In genomic region chr3:195543642-195544536, GRCh38 we compare ENCODE assay signal across 1 cellular context.
TF ChIP-seq lines count a peak whose summit lies in the region.

No MANE protein-coding gene starts in this region.

TF ChIP-seq in HepG2, 621 proteins besides CTCF, POLR2A, EP300 and RAD21 (continued from another document and continues in another):
- no peak for TF ChIP-seq FOXP4 (CRISPR knock-in tag; IDR thresholded peaks at IDR 0.05)
- TF ChIP-seq ADNP (CRISPR knock-in tag; IDR thresholded peaks at IDR 0.05) = no peak; the same call in 1 of the 2 replicates
- TF ChIP-seq NFE2 (CRISPR knock-in tag; IDR thresholded peaks at IDR 0.05) = no peak
- no peak for TF ChIP-seq ZHX1 (CRISPR knock-in tag; IDR thresholded peaks at IDR 0.05; ENCODE audit: low read depth)
- TF ChIP-seq MED13 (CRISPR knock-in tag; IDR thresholded peaks at IDR 0.05) = no peak
- TF ChIP-seq GLMP (CRISPR knock-in tag; IDR thresholded peaks at IDR 0.05; ENCODE audit: borderline replicate concordance) = no peak
- TF ChIP-seq ZNF704 (CRISPR knock-in tag; IDR thresholded peaks at IDR 0.05; ENCODE audit: borderline replicate concordance) = no peak
- TF ChIP-seq BRF2 (CRISPR knock-in tag; IDR thresholded peaks at IDR 0.05) = no peak
- no peak for TF ChIP-seq ZNF17 (CRISPR knock-in tag; IDR thresholded peaks at IDR 0.05)
- TF ChIP-seq TAF15 (IDR thresholded peaks at IDR 0.05; ENCODE audit: low read depth, low read length, poor library complexity, severe bottlenecking) = no peak
- no peak for TF ChIP-seq ZZZ3 (CRISPR knock-in tag; IDR thresholded peaks at IDR 0.05; ENCODE audit: borderline replicate concordance)
- no peak for TF ChIP-seq ZNF550 (CRISPR knock-in tag; IDR thresholded peaks at IDR 0.05; ENCODE audit: borderline replicate concordance)
- TF ChIP-seq TCF7 (IDR thresholded peaks at IDR 0.05; ENCODE audit: low read depth) = no peak
- TF ChIP-seq HOXA3 (CRISPR knock-in tag; IDR thresholded peaks at IDR 0.05) = no peak
- no peak for TF ChIP-seq ZNF296 (CRISPR knock-in tag; conservative IDR thresholded peaks at IDR 0.05)
- TF ChIP-seq TFE3 (CRISPR knock-in tag; IDR thresholded peaks at IDR 0.05) = 0 out of 2 replicates have a peak, but pooled peaks have one; percentile 6
- no peak for TF ChIP-seq ZNF354B (CRISPR knock-in tag; IDR thresholded peaks at IDR 0.05)
- peak; percentile 27; the same call in 1 of the 2 replicates for TF ChIP-seq NFKB2 (CRISPR knock-in tag; IDR thresholded peaks at IDR 0.05; ENCODE audit: borderline replicate concordance)
- no peak for TF ChIP-seq ZNF142 (CRISPR knock-in tag; IDR thresholded peaks at IDR 0.05)
- 0 out of 2 replicates have a peak, but pooled peaks have one; percentile 23 for TF ChIP-seq ZNF629 (CRISPR knock-in tag; conservative IDR thresholded peaks at IDR 0.05)
- no peak for TF ChIP-seq IRF2 (CRISPR knock-in tag; IDR thresholded peaks at IDR 0.05)
- TF ChIP-seq MBD4 (IDR thresholded peaks at IDR 0.05; ENCODE audit: borderline replicate concordance, low read length) = no peak
- no peak for TF ChIP-seq RERE (CRISPR knock-in tag; IDR thresholded peaks at IDR 0.05; ENCODE audit: low read depth)
- TF ChIP-seq GABPA (IDR thresholded peaks at IDR 0.05; ENCODE audit: low read depth, low read length) = no peak
- no peak for TF ChIP-seq GABPA (CRISPR knock-in tag; IDR thresholded peaks at IDR 0.05; ENCODE audit: low read depth)
- TF ChIP-seq RCOR2 (CRISPR knock-in tag; IDR thresholded peaks at IDR 0.05) = no peak
- no peak for TF ChIP-seq NFATC3 (CRISPR knock-in tag; IDR thresholded peaks at IDR 0.05)
- no peak for TF ChIP-seq ZNF160 (CRISPR knock-in tag; IDR thresholded peaks at IDR 0.05)
- TF ChIP-seq ZNF720 (CRISPR knock-in tag; IDR thresholded peaks at IDR 0.05) = no peak
- 0 out of 2 replicates have a peak, but pooled peaks have one; percentile 10 for TF ChIP-seq ZMAT3 (CRISPR knock-in tag; conservative IDR thresholded peaks at IDR 0.05)
- no peak for TF ChIP-seq PHF21A (CRISPR knock-in tag; IDR thresholded peaks at IDR 0.05)
- no peak for TF ChIP-seq MEIS2 (CRISPR knock-in tag; IDR thresholded peaks at IDR 0.05)
- TF ChIP-seq SETDB1 (CRISPR knock-in tag; IDR thresholded peaks at IDR 0.05; ENCODE audit: borderline replicate concordance) = 0 out of 2 replicates have a peak, but pooled peaks have one; percentile 44
- TF ChIP-seq ZNF672 (CRISPR knock-in tag; IDR thresholded peaks at IDR 0.05) = no peak
- peak; percentile 46; the same call in 1 of the 2 replicates for TF ChIP-seq ZNF572 (CRISPR knock-in tag; IDR thresholded peaks at IDR 0.05)
- peak; percentile 27; the same call in 1 of the 2 replicates for TF ChIP-seq ZNF350 (CRISPR knock-in tag; IDR thresholded peaks at IDR 0.05; ENCODE audit: borderline replicate concordance, low read depth)
- no peak for TF ChIP-seq SNAPC5 (CRISPR knock-in tag; IDR thresholded peaks at IDR 0.05; ENCODE audit: borderline replicate concordance)
- 0 out of 2 replicates have a peak, but pooled peaks have one; percentile 18 for TF ChIP-seq ZNF788 (CRISPR knock-in tag; IDR thresholded peaks at IDR 0.05; ENCODE audit: borderline replicate concordance)
- no peak for TF ChIP-seq ZNF768 (CRISPR knock-in tag; IDR thresholded peaks at IDR 0.05)
